In genomic region chr4:120561648-120562047, GRCh38 we compare ENCODE assay signal across 12 cellular contexts.
DNase-seq lines count a peak whose midpoint lies in the region; ATAC-seq and TF ChIP-seq lines count a peak whose summit lies in the region.
"Had no signal": no experiment of that assay in that cellular context is flagged by ENCODE, and none has a peak within 500 bp of the region (broad histone marks: within the 10 kb centered on the region; RNA-seq: fewer than 3 reads in every experiment).

No MANE protein-coding gene starts in this region.

- no peak overlapping the region for H2AK5ac ChIP-seq in H9 (ENCODE audit: insufficient read length, low read length)

- H3K27me3 ChIP-seq in H9 (ENCODE audit: insufficient read depth, low read length), result no peaks in the 10 kb centered on the region
- H3K27me3 ChIP-seq in smooth muscle cell (ENCODE audit: low read depth), result no peaks in the 10 kb centered on the region
- H3K27me3 ChIP-seq in spleen (replicated peaks in 1 of 7), result no peaks in the 10 kb centered on the region
- H3K27me3 ChIP-seq: BLaER1 treated with 17β-estradiol and CSF1 and Interleukin-3, amounts not matched to agents 10 nM and 100 nM had no signal

- peaks cover 0 to 8% of the 10 kb centered on the region in 2 experiments; a peak in 2 of 4 replicates for H3K4me1 Mint-ChIP-seq in H9
- H3K4me1 Mint-ChIP-seq in stimulated activated effector memory CD8-positive, alpha-beta T cell treated with anti-CD3 and anti-CD28 coated beads, Interleukin-12 subunit alpha, Interleukin-12 subunit beta, amount 100 ng/mL, for 72 hours, result no peaks in the 10 kb centered on the region
- H3K4me1 Mint-ChIP-seq: CD4-positive, CD25-positive, alpha-beta regulatory T cell had no signal

- no peak overlapping the region for H4K8ac ChIP-seq in H9 (replicated peaks; ENCODE audit: insufficient read length, low read depth, low read length)

- no peak overlapping the region for H3K4ac ChIP-seq in H9 (ENCODE audit: low read depth, low read length)

- H3K79me2 ChIP-seq in H9 (ENCODE audit: insufficient read depth, low read length) (no peaks in the 10 kb centered on the region), smooth muscle cell (ENCODE audit: low read depth) (no peaks in the 10 kb centered on the region)

- H3K4me3 ChIP-seq in smooth muscle cell, result no peak overlapping the region
- no peak overlapping the region for H3K4me3 ChIP-seq in spleen
- H3K4me3 ChIP-seq: BLaER1 treated with 17β-estradiol and CSF1 and Interleukin-3, amounts not matched to agents 10 nM and 100 nM had no signal

- DNase-seq in H9, result peak; percentile 78
- peak; percentile 46 for DNase-seq in ecto neural progenitor cell (ENCODE audit: low spot score)
- DNase-seq in islet precursor cell, result peak; percentile 88
- DNase-seq in smooth muscle cell (lab: John Stamatoyannopoulos, UW; ENCODE audit: unreplicated experiment), result no peak
- DNase-seq in spleen, result no peak
- no peak for DNase-seq in stimulated activated effector memory CD8-positive, alpha-beta T cell treated with anti-CD3 and anti-CD28 coated beads, Interleukin-12 subunit alpha, Interleukin-12 subunit beta, amount 100 ng/mL, for 72 hours (ENCODE audit: low spot score in 2 of 2)
- DNase-seq: ACHN; CD4-positive, CD25-positive, alpha-beta regulatory T cell; DMS79 had no signal

- H2BK5ac ChIP-seq in H9 (ENCODE audit: insufficient read length, low read length), result no peak overlapping the region

- peaks cover 19 to 23% of the 10 kb centered on the region in 2 experiments for H3K9me3 Mint-ChIP-seq in H9
- H3K9me3 Mint-ChIP-seq in stimulated activated effector memory CD8-positive, alpha-beta T cell treated with anti-CD3 and anti-CD28 coated beads, Interleukin-12 subunit alpha, Interleukin-12 subunit beta, amount 100 ng/mL, for 72 hours, result peaks cover 7% of the 10 kb centered on the region

- no peak overlapping the region for H2BK120ac ChIP-seq in H9 (ENCODE audit: low read depth, low read length, poor library complexity, severe bottlenecking)

- H4K20me1 ChIP-seq in H9 (ENCODE audit: control insufficient read depth, insufficient read depth, insufficient read length) (no peaks in the 10 kb centered on the region), smooth muscle cell (ENCODE audit: low read depth) (no peaks in the 10 kb centered on the region)
- H4K20me1 ChIP-seq: BLaER1 treated with 17β-estradiol and CSF1 and Interleukin-3, amounts not matched to agents 10 nM and 100 nM had no signal

- no peak overlapping the region for H4K5ac ChIP-seq in H9 (ENCODE audit: insufficient read length, low read depth, low read length)

- intact Hi-C loops in spleen (cut with DNase I; ENCODE audit: low total_unique reads), result no loop called here

- no peak overlapping the region for H3K56ac ChIP-seq in H9 (ENCODE audit: insufficient read length, low read depth, low read length)

- no peak for ATAC-seq in HG02588 (IDR thresholded peaks at IDR 0.05; ENCODE audit: unreplicated experiment)
- ATAC-seq in stimulated activated effector memory CD8-positive, alpha-beta T cell treated with anti-CD3 and anti-CD28 coated beads, Interleukin-12 subunit alpha, Interleukin-12 subunit beta, amount 100 ng/mL, for 72 hours, result no peak
- ATAC-seq: HepG2 had no signal

- H3K23me2 ChIP-seq in H9 (ENCODE audit: insufficient read length, low read depth, low read length, poor library complexity, severe bottlenecking), result no peaks in the 10 kb centered on the region

- no peak overlapping the region for H3T11ph ChIP-seq in H9 (ENCODE audit: low read length)

- H3K9ac ChIP-seq in H9 (ENCODE audit: extremely low read depth, insufficient read length, low read length) (peak overlapping the region; percentile 31), smooth muscle cell (ENCODE audit: low read depth) (no peak overlapping the region)
- H3K9ac ChIP-seq: BLaER1 treated with 17β-estradiol and CSF1 and Interleukin-3, amounts not matched to agents 10 nM and 100 nM had no signal

- H3K36me3 ChIP-seq in smooth muscle cell (ENCODE audit: low read depth) (no peaks in the 10 kb centered on the region), spleen (no peaks in the 10 kb centered on the region)
- H3K36me3 ChIP-seq: BLaER1 treated with 17β-estradiol and CSF1 and Interleukin-3, amounts not matched to agents 10 nM and 100 nM had no signal

- no CpG with 5 or more reads among the region's 2 CpGs for WGBS in H9 (ENCODE audit: extremely low coverage, insufficient read length, low lambda C conversion rate)
- 26% methylated on average over 2 of the region's 2 CpGs for WGBS in smooth muscle cell (ENCODE audit: low lambda C conversion rate)
- 83 to 92% (median 87%) methylated on average over 2 of the region's 2 CpGs for WGBS in spleen, 5 donors

- H3K4me1 ChIP-seq in H9 (ENCODE audit: insufficient read depth, low read length), result no peaks in the 10 kb centered on the region
- peaks cover 5% of the 10 kb centered on the region for H3K4me1 ChIP-seq in smooth muscle cell (ENCODE audit: low read depth)
- no peaks in the 10 kb centered on the region for H3K4me1 ChIP-seq in spleen

- no peak for TF ChIP-seq POLR2A in spleen (IDR thresholded peaks at IDR 0.05)

- no peak overlapping the region for H2BK15ac ChIP-seq in H9 (ENCODE audit: low read depth, low read length)

- peaks cover 10 to 25% (median 11%) of the 10 kb centered on the region in 3 experiments for H3K36me3 Mint-ChIP-seq in H9 (ENCODE audit: insufficient read depth in 1 of 3, low read depth in 3 of 3)
- no peaks in the 10 kb centered on the region for H3K36me3 Mint-ChIP-seq in stimulated activated effector memory CD8-positive, alpha-beta T cell treated with anti-CD3 and anti-CD28 coated beads, Interleukin-12 subunit alpha, Interleukin-12 subunit beta, amount 100 ng/mL, for 72 hours
- H3K36me3 Mint-ChIP-seq: CD4-positive, CD25-positive, alpha-beta regulatory T cell had no signal

- H3F3A ChIP-seq in smooth muscle cell (ENCODE audit: low read depth), result no peaks in the 10 kb centered on the region

- no peak overlapping the region for H3K4me3 Mint-ChIP-seq in H9
- no peak overlapping the region for H3K4me3 Mint-ChIP-seq in stimulated activated effector memory CD8-positive, alpha-beta T cell treated with anti-CD3 and anti-CD28 coated beads, Interleukin-12 subunit alpha, Interleukin-12 subunit beta, amount 100 ng/mL, for 72 hours
- H3K4me3 Mint-ChIP-seq: CD4-positive, CD25-positive, alpha-beta regulatory T cell had no signal

- H3K23ac ChIP-seq in H9 (ENCODE audit: insufficient read length, low read depth, low read length), result no peak overlapping the region

- no peaks in the 10 kb centered on the region for H3K9me3 ChIP-seq in H9 (ENCODE audit: control insufficient read depth, low read depth, low read length)
- no peaks in the 10 kb centered on the region for H3K9me3 ChIP-seq in smooth muscle cell (replicated peaks; ENCODE audit: low read depth)
- peaks cover 0 to 30% (median 20%) of the 10 kb centered on the region in 8 donors for H3K9me3 ChIP-seq in spleen

- H2BK20ac ChIP-seq in H9 (ENCODE audit: low read depth, low read length, poor library complexity, severe bottlenecking), result no peak overlapping the region

- H3K4me2 ChIP-seq in H9 (ENCODE audit: insufficient read depth, insufficient read length, low read length), result no peak overlapping the region
- no peak overlapping the region for H3K4me2 ChIP-seq in smooth muscle cell
- H3K4me2 ChIP-seq: BLaER1 treated with 17β-estradiol and CSF1 and Interleukin-3, amounts not matched to agents 10 nM and 100 nM had no signal

- H3K18ac ChIP-seq in H9 (ENCODE audit: insufficient read length, low read depth, low read length), result no peak overlapping the region

- peak overlapping the region in 2 of 3 experiments; percentile 60 to 72; a peak in 2 of 7 replicates for H3K27ac Mint-ChIP-seq in H9
- H3K27ac Mint-ChIP-seq in stimulated activated effector memory CD8-positive, alpha-beta T cell treated with anti-CD3 and anti-CD28 coated beads, Interleukin-12 subunit alpha, Interleukin-12 subunit beta, amount 100 ng/mL, for 72 hours, result no peak overlapping the region
- H3K27ac Mint-ChIP-seq: CD4-positive, CD25-positive, alpha-beta regulatory T cell had no signal

- no peak for TF ChIP-seq CTCF in H9 (conservative IDR thresholded peaks at IDR 0.05)
- TF ChIP-seq CTCF in smooth muscle cell (IDR thresholded peaks at IDR 0.05; ENCODE audit: borderline replicate concordance, insufficient read depth, poor library complexity, severe bottlenecking), result no peak
- no peak for TF ChIP-seq CTCF in spleen (IDR thresholded peaks at IDR 0.05 in 8 of 11, conservative IDR thresholded peaks at IDR 0.05 in 3 of 11)

- H2AFZ ChIP-seq in H9 (ENCODE audit: low read length), result no peak overlapping the region
- H2AFZ ChIP-seq in smooth muscle cell (ENCODE audit: low read depth), result peak overlapping the region; percentile 42

- H3K79me1 ChIP-seq in H9 (ENCODE audit: insufficient read depth, low read depth, low read length, poor library complexity, severe bottlenecking), result no peaks in the 10 kb centered on the region

- H3K14ac ChIP-seq in H9 (ENCODE audit: insufficient read depth, low read length), result no peak overlapping the region

- H2BK12ac ChIP-seq in H9 (ENCODE audit: insufficient read length, low read depth, low read length), result no peak overlapping the region

- peak overlapping the region; percentile 95 for H3K27ac ChIP-seq in H9 (ENCODE audit: insufficient read length, low read depth, low read length)
- H3K27ac ChIP-seq in smooth muscle cell (ENCODE audit: low read depth), result no peak overlapping the region
- no peak overlapping the region for H3K27ac ChIP-seq in spleen
- H3K27ac ChIP-seq: BLaER1 treated with 17β-estradiol and CSF1 and Interleukin-3, amounts not matched to agents 10 nM and 100 nM had no signal

- H4K91ac ChIP-seq in H9 (ENCODE audit: insufficient read length, low read depth, low read length), result no peak overlapping the region

- no peaks in the 10 kb centered on the region for H3K27me3 Mint-ChIP-seq in H9 (ENCODE audit: low read depth)
- H3K27me3 Mint-ChIP-seq: CD4-positive, CD25-positive, alpha-beta regulatory T cell had no signal

Comparison
In these comparisons a context has a peak if more than half of its experiments do, and no peak if none do; other contexts are left out.
1. DNase-seq: peak in H9 (single experiment), ecto neural progenitor cell (single experiment) and islet precursor cell (single experiment); none in smooth muscle cell (single experiment), spleen (single experiment) and stimulated activated effector memory CD8-positive, alpha-beta T cell treated with anti-CD3 and anti-CD28 coated beads, Interleukin-12 subunit alpha, Interleukin-12 subunit beta, amount 100 ng/mL, for 72 hours (0 of 2).